ENCODE assay signal across 9 cellular contexts in the genomic region with DNA sequence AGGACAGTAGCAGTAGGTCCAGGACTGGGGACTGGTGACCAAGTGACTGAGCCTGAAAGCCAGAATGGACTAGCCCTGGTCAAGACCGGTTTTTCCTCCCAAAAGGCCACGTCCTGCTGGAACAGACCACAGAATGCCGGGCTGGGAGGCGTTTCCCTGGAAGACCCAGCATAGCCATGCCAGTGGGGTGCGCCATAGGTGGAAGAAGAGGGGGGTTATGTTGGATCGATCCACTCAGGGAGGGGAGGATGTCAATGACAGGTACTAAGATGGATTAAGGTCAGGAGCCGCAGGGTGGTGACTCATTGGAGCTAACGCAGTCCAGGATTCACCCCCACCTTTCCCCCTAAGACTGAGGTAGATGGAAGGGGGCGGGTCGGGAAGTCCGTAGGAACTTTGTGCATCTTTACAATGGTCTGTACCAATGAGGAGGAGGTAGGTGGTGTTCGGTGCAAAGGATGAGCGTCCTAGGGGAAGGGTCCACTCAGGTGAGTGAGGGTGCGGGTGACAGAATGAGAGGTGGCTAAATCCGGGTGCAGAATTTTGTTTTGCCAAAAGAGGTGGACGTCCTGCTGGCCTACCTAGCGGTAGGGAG. TPM values are rescaled to one million over a fixed set of nuclear protein-coding genes. Genes with fewer than 3 reads are reported as not detected.
DNase-seq lines count a peak whose midpoint lies in the region; ATAC-seq and TF ChIP-seq lines count a peak whose summit lies in the region.
"Had no signal": no experiment of that assay in that cellular context is flagged by ENCODE, and none has a peak within 500 bp of the region (broad histone marks: within the 10 kb centered on the region; RNA-seq: fewer than 3 reads in every experiment).

No MANE protein-coding gene starts in this region.

- H2AFZ ChIP-seq in H9 (ENCODE audit: low read length): no peak overlapping the region

- H3K4me3 ChIP-seq in SK-N-MC (peak overlapping the region; percentile 66; the same call in 1 of the 2 replicates), gastroesophageal sphincter (peak overlapping the region in 1 of 2 donors; percentile 46)

- ATAC-seq in gastroesophageal sphincter: no peak

- no peak overlapping the region for H3K4ac ChIP-seq in H9 (ENCODE audit: low read depth, low read length)

- no peak overlapping the region for H2BK20ac ChIP-seq in H9 (ENCODE audit: low read depth, low read length, poor library complexity, severe bottlenecking)

- H3K9ac ChIP-seq in H9 (ENCODE audit: extremely low read depth, insufficient read length, low read length) (peak overlapping the region; percentile 18), SK-N-MC (ENCODE audit: insufficient read length) (no peak overlapping the region)

- no peak overlapping the region for H2BK120ac ChIP-seq in H9 (ENCODE audit: low read depth, low read length, poor library complexity, severe bottlenecking)

- peak; percentile 83 for DNase-seq in H9
- DNase-seq in SK-N-MC (ENCODE audit: low read depth, low spot score): no peak
- peak; percentile 18 for DNase-seq in retina
- DNase-seq in activated CD4-positive, alpha-beta T cell treated with anti-CD3 and anti-CD28 coated beads, Interleukin-2, amount 50 U/mL, for 4 hours: no peak
- DNase-seq in HUDEP-2 (lab: John Stamatoyannopoulos, UW; ENCODE audit: unreplicated experiment in 76 of 76): no peak
- no peak for DNase-seq in stimulated activated naive CD4-positive, alpha-beta T cell treated with Interleukin-2 at 50 U/mL for 16 hours (lab: John Stamatoyannopoulos, UW)
- DNase-seq in D341Med (ENCODE audit: low spot score): no peak
- DNase-seq: NCI-H2029 treated with DMSO at 0.1 percent for 48 hours had no signal

- no peak overlapping the region for H3K27ac ChIP-seq in H9 (ENCODE audit: insufficient read length, low read depth, low read length)
- H3K27ac ChIP-seq in SK-N-MC: no peak overlapping the region
- peak overlapping the region in 3 of 4 donors; percentile 55 to 75 (median 60) for H3K27ac ChIP-seq in gastroesophageal sphincter

- peak overlapping the region; percentile 84 for H3K4me2 ChIP-seq in H9 (ENCODE audit: insufficient read depth, insufficient read length, low read length)

- peaks cover 4% of the 10 kb centered on the region; the same call in 1 of the 2 replicates for H3K36me3 ChIP-seq in SK-N-MC (ENCODE audit: insufficient read depth, low read length)
- H3K36me3 ChIP-seq in gastroesophageal sphincter: peaks cover 0 to 40% of the 10 kb centered on the region in 2 donors

- no peak for TF ChIP-seq POLR2A in gastroesophageal sphincter (IDR thresholded peaks at IDR 0.05)

- H3K56ac ChIP-seq in H9 (ENCODE audit: insufficient read length, low read depth, low read length): no peak overlapping the region

- H2BK12ac ChIP-seq in H9 (ENCODE audit: insufficient read length, low read depth, low read length): no peak overlapping the region

- peaks cover 19 to 25% of the 10 kb centered on the region in 2 experiments for H3K4me1 Mint-ChIP-seq in H9

- H2AK5ac ChIP-seq in H9 (ENCODE audit: insufficient read length, low read length): no peak overlapping the region

- H3K14ac ChIP-seq in H9 (ENCODE audit: insufficient read depth, low read length): no peak overlapping the region

- H3K27me3 ChIP-seq in H9 (ENCODE audit: insufficient read depth, low read length): peaks cover 3% of the 10 kb centered on the region; the same call in 1 of the 2 replicates
- H3K27me3 ChIP-seq in gastroesophageal sphincter: peaks cover 11% of the 10 kb centered on the region

- no peak overlapping the region for H3T11ph ChIP-seq in H9 (ENCODE audit: low read length)

- H3K79me2 ChIP-seq in H9 (ENCODE audit: insufficient read depth, low read length): no peaks in the 10 kb centered on the region

- H2BK5ac ChIP-seq in H9 (ENCODE audit: insufficient read length, low read length): no peak overlapping the region

- H3K23ac ChIP-seq in H9 (ENCODE audit: insufficient read length, low read depth, low read length): no peak overlapping the region

- H3K27me3 Mint-ChIP-seq in H9 (ENCODE audit: low read depth): peaks cover 19% of the 10 kb centered on the region

- TF ChIP-seq CTCF in H9 (conservative IDR thresholded peaks at IDR 0.05) (no peak), gastroesophageal sphincter (IDR thresholded peaks at IDR 0.05) (no peak)

- no peaks in the 10 kb centered on the region for H3K79me1 ChIP-seq in H9 (ENCODE audit: insufficient read depth, low read depth, low read length, poor library complexity, severe bottlenecking)

- H3K4me1 ChIP-seq in H9 (ENCODE audit: insufficient read depth, low read length): no peaks in the 10 kb centered on the region
- H3K4me1 ChIP-seq in gastroesophageal sphincter: peaks cover 0 to 61% (median 12%) of the 10 kb centered on the region in 3 donors

- no peak overlapping the region for H2BK15ac ChIP-seq in H9 (ENCODE audit: low read depth, low read length)

- peak overlapping the region; percentile 64 to 83 for H3K4me3 Mint-ChIP-seq in H9

- peak overlapping the region; percentile 9 to 82 (median 59); a peak in 5 of 7 replicates for H3K27ac Mint-ChIP-seq in H9

- H3K18ac ChIP-seq in H9 (ENCODE audit: insufficient read length, low read depth, low read length): peak overlapping the region; percentile 52

- H3K36me3 Mint-ChIP-seq in H9 (ENCODE audit: insufficient read depth in 1 of 3, low read depth in 3 of 3): peaks cover 30 to 55% (median 35%) of the 10 kb centered on the region in 3 experiments

- no peak for TF ChIP-seq EP300 in gastroesophageal sphincter (IDR thresholded peaks at IDR 0.05)

- H4K5ac ChIP-seq in H9 (ENCODE audit: insufficient read length, low read depth, low read length): no peak overlapping the region

- H4K8ac ChIP-seq in H9 (replicated peaks; ENCODE audit: insufficient read length, low read depth, low read length): no peak overlapping the region

- H3K9me3 ChIP-seq in H9 (ENCODE audit: control insufficient read depth, low read depth, low read length) (no peaks in the 10 kb centered on the region), SK-N-MC (ENCODE audit: low read depth, low read length) (no peaks in the 10 kb centered on the region), gastroesophageal sphincter (no peaks in the 10 kb centered on the region)

- H4K20me1 ChIP-seq in H9 (ENCODE audit: control insufficient read depth, insufficient read depth, insufficient read length): no peaks in the 10 kb centered on the region

- H3K23me2 ChIP-seq in H9 (ENCODE audit: insufficient read length, low read depth, low read length, poor library complexity, severe bottlenecking): peaks cover 15% of the 10 kb centered on the region

- H3K9me3 Mint-ChIP-seq in H9: peaks cover 12% of the 10 kb centered on the region in 2 experiments

- WGBS in H9 (ENCODE audit: extremely low coverage, insufficient read length, low lambda C conversion rate): no CpG with 5 or more reads among the region's 17 CpGs
- 12 to 23% methylated on average over 12 to 14 of the region's 17 CpGs for WGBS in gastroesophageal sphincter (ENCODE audit: low coverage in 1 of 2), 2 donors

- H4K91ac ChIP-seq in H9 (ENCODE audit: insufficient read length, low read depth, low read length): no peak overlapping the region

RNA-seq across cellular contexts. Expression of a gene that starts 21.0 kb away (rescaled TPM):
- total RNA-seq in H9 (2021) (157 and 162 TPM in 2 replicates), gastroesophageal sphincter (100 to 1,000 TPM; 140 to 246 (median 167) TPM)

RNA-seq across cellular contexts. Expression of a gene that starts 30.0 kb away (rescaled TPM):
- total RNA-seq in H9 (2021) (7.7 and 8.1 TPM in 2 replicates), gastroesophageal sphincter (1 to 10 TPM in 3 of 4 donors, under 1 TPM in 1; 0.96 to 3.2 (median 2.1) TPM)

RNA-seq across cellular contexts. Expression of a gene that starts 31.4 kb away (rescaled TPM):
- total RNA-seq in H9 (2021): 18.9 and 20.1 TPM in 2 replicates
- total RNA-seq in gastroesophageal sphincter: 10 to 100 TPM; 11.0 to 19.6 (median 15.3) TPM

RNA-seq across cellular contexts. Expression of a gene that starts 56.4 kb away (rescaled TPM):
- total RNA-seq in H9 (2021) (13.0 and 14.7 TPM in 2 replicates), gastroesophageal sphincter (10 to 100 TPM in 3 of 4 donors, 1 to 10 TPM in 1; 5.7 to 14.9 (median 11.6) TPM)

Comparison
In these comparisons a context has a peak if more than half of its experiments do, and no peak if none do; other contexts are left out.
1. DNase-seq: peak in H9 (single experiment) and retina (single experiment); none in SK-N-MC (single experiment), activated CD4-positive, alpha-beta T cell treated with anti-CD3 and anti-CD28 coated beads, Interleukin-2, amount 50 U/mL, for 4 hours (0 of 2), HUDEP-2 (0 of 76), stimulated activated naive CD4-positive, alpha-beta T cell treated with Interleukin-2 at 50 U/mL for 16 hours (single experiment) and D341Med (single experiment).
2. H3K27ac ChIP-seq: peak in gastroesophageal sphincter (3 of 4); none in H9 (single experiment) and SK-N-MC (single experiment).